In genomic region chr13:111584101-111584500, GRCh38 we compare ENCODE assay signal across 25 cellular contexts.
A peak's percentile ranks its signal among the peaks of the same experiment; 100 is the strongest.
DNase-seq lines count a peak whose midpoint lies in the region; TF ChIP-seq lines count a peak whose summit lies in the region.
"Had no signal": no experiment of that assay in that cellular context is flagged by ENCODE, and none has a peak within 500 bp of the region (broad histone marks: within the 10 kb centered on the region; RNA-seq: fewer than 3 reads in every experiment).

No MANE protein-coding gene starts in this region.

- H3K4me3 ChIP-seq in esophagus (ENCODE audit: low read depth in 1 of 2, low read length in 2 of 2) (peak overlapping the region; percentile 3 to 15), stomach (no peak overlapping the region)
- H3K4me3 ChIP-seq: ascending aorta, cardiac muscle cell, gastrocnemius medialis, hepatocyte, left lung had no signal

- TF ChIP-seq EP300 in stomach (IDR thresholded peaks at IDR 0.05), result no peak

- no peak for TF ChIP-seq POLR2A in stomach (IDR thresholded peaks at IDR 0.05)

- H3K9me3 ChIP-seq in esophagus (ENCODE audit: control insufficient read depth in 2 of 2, insufficient read depth in 1 of 2, low read depth in 1 of 2, low read length in 1 of 2), result peaks cover 0 to 9% of the 10 kb centered on the region in 2 donors
- peaks cover 0 to 12% (median 10%) of the 10 kb centered on the region in 4 donors for H3K9me3 ChIP-seq in stomach
- H3K9me3 ChIP-seq: ascending aorta, gastrocnemius medialis had no signal

- DNase-seq in ELF-1 (ENCODE audit: low read depth, low spot score) (peak; percentile 69), NCI-H1092 treated with DMSO at 0.1 percent for 48 hours (lab: John Stamatoyannopoulos, UW) (peak; percentile 86), stomach (peak; percentile 51)
- DNase-seq in activated CD4-positive, CD25-positive, alpha-beta regulatory T cell (lab: John Stamatoyannopoulos, UW), result no peak
- no peak for DNase-seq in activated CD4-positive, CD25-positive, alpha-beta regulatory T cell treated with anti-CD3 and anti-CD28 coated beads, Interleukin-2, amount 50 U/mL, for 72 hours
- no peak for DNase-seq in stimulated activated CD4-positive, alpha-beta T cell treated with anti-CD3 and anti-CD28 coated beads, Interleukin-15, amount 100 ng/mL, for 24 hours
- DNase-seq: ACHN; activated CD4-positive, alpha-beta T cell treated with anti-CD3 and anti-CD28 coated beads for 48 hours; activated gamma-delta T cell; activated naive CD8-positive, alpha-beta T cell treated with anti-CD3 and anti-CD28 coated beads, Interleukin-2, amount 10 ng/mL, durations not matched to agents 7 days and 5 days; activated T-cell treated with anti-CD3 and anti-CD28 coated beads, Interleukin-2, amount 50 U/mL, for 1 hour; DMS79; gastrocnemius medialis; H9; Kasumi-1; left lung; mesendoderm; naive B cell; NCI-H187 treated with DMSO at 0.1 percent for 48 hours; NCI-H526 treated with DMSO at 0.1 percent for 48 hours; T-helper 2 cell had no signal

- intact Hi-C loops in stomach (cut with DNase I; ENCODE audit: low total_unique reads), result no loop called here

- 49 to 58% methylated on average over 17 of the region's 17 CpGs for WGBS in esophagus, 2 donors
- 36 to 77% (median 44%) methylated on average over 17 of the region's 17 CpGs for WGBS in stomach, 5 donors

- H3K27me3 ChIP-seq in esophagus (ENCODE audit: control insufficient read depth in 1 of 2, insufficient read depth in 2 of 2, low read length in 2 of 2) (no peaks in the 10 kb centered on the region), stomach (peaks cover 0 to 22% (median 0%) of the 10 kb centered on the region in 3 donors)
- H3K27me3 ChIP-seq: ascending aorta, cardiac muscle cell, hepatocyte had no signal

- H3K4me1 ChIP-seq in esophagus (ENCODE audit: control insufficient read depth in 2 of 2, insufficient read depth in 2 of 2, low read length in 1 of 2) (peaks cover 0 to 3% of the 10 kb centered on the region in 2 donors), stomach (no peaks in the 10 kb centered on the region)
- H3K4me1 ChIP-seq: ascending aorta, gastrocnemius medialis, left lung had no signal

- H3K36me3 ChIP-seq in esophagus (ENCODE audit: control insufficient read depth in 2 of 2, insufficient read depth in 2 of 2, low read length in 1 of 2) (no peaks in the 10 kb centered on the region), stomach (no peaks in the 10 kb centered on the region)
- H3K36me3 ChIP-seq: ascending aorta, cardiac muscle cell, gastrocnemius medialis, left lung had no signal

- TF ChIP-seq CTCF in stomach (IDR thresholded peaks at IDR 0.05), result no peak

- no peak overlapping the region for H3K27ac ChIP-seq in esophagus (ENCODE audit: low read depth in 2 of 2, low read length in 1 of 2)
- no peak overlapping the region for H3K27ac ChIP-seq in stomach
- H3K27ac ChIP-seq: ascending aorta, cardiac muscle cell, gastrocnemius medialis, hepatocyte, left lung had no signal

Comparison
In these comparisons a context has a peak if more than half of its experiments do, and no peak if none do; other contexts are left out.
1. DNase-seq: peak in ELF-1 (single experiment), NCI-H1092 treated with DMSO at 0.1 percent for 48 hours (single experiment) and stomach (single experiment); none in activated CD4-positive, CD25-positive, alpha-beta regulatory T cell (0 of 4), activated CD4-positive, CD25-positive, alpha-beta regulatory T cell treated with anti-CD3 and anti-CD28 coated beads, Interleukin-2, amount 50 U/mL, for 72 hours (single experiment) and stimulated activated CD4-positive, alpha-beta T cell treated with anti-CD3 and anti-CD28 coated beads, Interleukin-15, amount 100 ng/mL, for 24 hours (single experiment).
2. H3K4me3 ChIP-seq: peak in esophagus (2 of 2); none in stomach (0 of 4).